In the genomic region with DNA sequence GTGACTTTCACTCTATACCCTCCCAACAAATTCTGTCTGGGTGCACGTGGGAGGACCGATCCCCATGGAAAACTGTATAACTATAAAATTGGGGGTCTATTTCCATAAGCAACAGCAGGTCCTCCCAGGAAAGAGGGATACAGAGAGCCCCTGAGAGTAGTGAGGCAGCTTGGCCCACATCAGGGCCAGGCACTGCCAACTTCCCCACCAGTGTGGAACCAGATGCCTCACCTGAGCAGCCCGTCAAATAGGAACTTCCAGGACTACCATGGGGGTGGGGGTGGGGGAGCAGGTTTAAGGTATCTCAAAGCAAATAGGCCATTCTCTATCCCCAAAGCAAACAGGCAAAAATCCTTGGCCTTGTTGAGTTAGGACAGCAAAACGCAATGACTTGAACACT, we compare ENCODE assay signal across 1 cellular context.
TF ChIP-seq lines count a peak whose summit lies in the region.

No MANE protein-coding gene starts in this region.

TF ChIP-seq in HCT116, 20 proteins besides CTCF, POLR2A, EP300 and RAD21 (continued from another document):
- TF ChIP-seq, protein P1, sequence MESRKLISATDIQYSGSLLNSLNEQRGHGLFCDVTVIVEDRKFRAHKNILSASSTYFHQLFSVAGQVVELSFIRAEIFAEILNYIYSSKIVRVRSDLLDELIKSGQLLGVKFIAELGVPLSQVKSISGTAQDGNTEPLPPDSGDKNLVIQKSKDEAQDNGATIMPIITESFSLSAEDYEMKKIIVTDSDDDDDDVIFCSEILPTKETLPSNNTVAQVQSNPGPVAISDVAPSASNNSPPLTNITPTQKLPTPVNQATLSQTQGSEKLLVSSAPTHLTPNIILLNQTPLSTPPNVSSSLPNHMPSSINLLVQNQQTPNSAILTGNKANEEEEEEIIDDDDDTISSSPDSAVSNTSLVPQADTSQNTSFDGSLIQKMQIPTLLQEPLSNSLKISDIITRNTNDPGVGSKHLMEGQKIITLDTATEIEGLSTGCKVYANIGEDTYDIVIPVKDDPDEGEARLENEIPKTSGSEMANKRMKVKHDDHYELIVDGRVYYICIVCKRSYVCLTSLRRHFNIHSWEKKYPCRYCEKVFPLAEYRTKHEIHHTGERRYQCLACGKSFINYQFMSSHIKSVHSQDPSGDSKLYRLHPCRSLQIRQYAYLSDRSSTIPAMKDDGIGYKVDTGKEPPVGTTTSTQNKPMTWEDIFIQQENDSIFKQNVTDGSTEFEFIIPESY (IDR thresholded peaks at IDR 0.05; ENCODE audit: extremely low read depth, insufficient replicate concordance, low read length), result no peak
- TF ChIP-seq, protein P2, sequence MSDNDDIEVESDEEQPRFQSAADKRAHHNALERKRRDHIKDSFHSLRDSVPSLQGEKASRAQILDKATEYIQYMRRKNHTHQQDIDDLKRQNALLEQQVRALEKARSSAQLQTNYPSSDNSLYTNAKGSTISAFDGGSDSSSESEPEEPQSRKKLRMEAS (IDR thresholded peaks at IDR 0.05), result no peak
- TF ChIP-seq EZH2 (IDR thresholded peaks at IDR 0.05) (no peak), POLR2AphosphoS5 (IDR thresholded peaks at IDR 0.05; ENCODE audit: low read depth, low read length) (no peak), JUND (IDR thresholded peaks at IDR 0.05) (no peak), YY1 (IDR thresholded peaks at IDR 0.05; ENCODE audit: extremely low read depth, insufficient replicate concordance, low read depth, low read length) (no peak), TCF7L2 (IDR thresholded peaks at IDR 0.05; ENCODE audit: borderline replicate concordance, extremely low read depth, insufficient read depth, insufficient read length) (no peak), EGR1 (IDR thresholded peaks at IDR 0.05; ENCODE audit: low read depth) (no peak), EZH2phosphoT487 (IDR thresholded peaks at IDR 0.05; ENCODE audit: borderline replicate concordance) (no peak), REST (IDR thresholded peaks at IDR 0.05; ENCODE audit: low read depth) (no peak)
